In the genomic region with DNA sequence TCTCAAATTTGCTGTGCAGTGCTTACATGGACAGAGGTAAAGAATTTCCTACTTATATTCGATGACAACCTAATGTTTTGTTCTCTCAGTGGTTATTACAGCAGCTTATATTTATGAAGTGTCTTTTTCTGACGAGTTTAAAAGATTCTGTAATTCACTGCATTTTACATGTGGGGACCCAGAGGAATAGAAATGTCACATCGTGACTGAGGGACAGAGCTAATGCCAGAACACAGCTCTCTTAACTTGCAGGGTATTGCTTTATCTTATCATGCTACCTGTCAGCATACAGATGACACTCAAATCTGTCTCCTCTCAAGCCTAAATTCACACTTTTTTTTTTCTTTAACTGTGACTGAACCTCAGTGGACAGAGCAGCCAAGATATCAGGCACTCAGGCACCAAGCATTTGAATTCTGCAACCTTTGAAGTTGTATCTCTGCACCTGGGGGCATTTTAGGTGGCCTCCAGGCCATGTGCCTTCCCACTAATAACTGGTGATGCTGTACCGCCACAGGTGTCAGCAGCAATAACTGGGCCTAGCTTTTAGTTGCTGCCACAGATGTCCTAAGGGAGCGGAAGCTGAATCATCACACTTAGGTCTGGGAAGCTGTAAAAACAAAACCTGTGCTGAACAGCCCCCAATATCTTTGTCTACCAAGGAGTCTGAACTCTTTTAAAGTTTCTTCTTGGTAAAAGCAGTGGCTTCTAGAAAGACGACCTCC, we compare ENCODE assay signal across 15 cellular contexts.
DNase-seq lines count a peak whose midpoint lies in the region; ATAC-seq and TF ChIP-seq lines count a peak whose summit lies in the region.
"Had no signal": no experiment of that assay in that cellular context is flagged by ENCODE, and none has a peak within 500 bp of the region (broad histone marks: within the 10 kb centered on the region; RNA-seq: fewer than 3 reads in every experiment).

No MANE protein-coding gene starts in this region.

- H3K4me3 ChIP-seq in neural cell (ENCODE audit: low read length) (peak overlapping the region; percentile 23), stomach (no peak overlapping the region)
- H3K4me3 ChIP-seq: GM23338 had no signal

- no peaks in the 10 kb centered on the region for H3F3A ChIP-seq in neural cell (ENCODE audit: insufficient read depth, low read length, poor library complexity, severe bottlenecking)

- no peak overlapping the region for H2AFZ ChIP-seq in neural cell (ENCODE audit: low read depth, low read length)
- H2AFZ ChIP-seq: GM23338 had no signal

- peak overlapping the region; percentile 8 for H3K27ac Mint-ChIP-seq in endothelial cell (ENCODE audit: unreplicated experiment)
- H3K27ac Mint-ChIP-seq: GM23338 had no signal

- peak; percentile 93 for TF ChIP-seq EP300 in neural cell (conservative IDR thresholded peaks at IDR 0.05; ENCODE audit: poor library complexity, severe bottlenecking)
- no peak for TF ChIP-seq EP300 in stomach (IDR thresholded peaks at IDR 0.05)

- H3K36me3 Mint-ChIP-seq in endothelial cell (ENCODE audit: low read depth, unreplicated experiment): no peaks in the 10 kb centered on the region

- no peak for TF ChIP-seq POLR2A in stomach (IDR thresholded peaks at IDR 0.05)

- peaks cover 2% of the 10 kb centered on the region for H3K27me3 Mint-ChIP-seq in endothelial cell (ENCODE audit: unreplicated experiment)

- H3K4me1 Mint-ChIP-seq in endothelial cell (ENCODE audit: unreplicated experiment): peaks cover 19% of the 10 kb centered on the region

- H3K9ac ChIP-seq in neural cell (ENCODE audit: low read length): no peak overlapping the region

- peak; percentile 34 for TF ChIP-seq RAD21 in neural cell (conservative IDR thresholded peaks at IDR 0.05)

- no peaks in the 10 kb centered on the region for H3K27me3 ChIP-seq in neural cell (ENCODE audit: insufficient read depth, low read depth, low read length)
- H3K27me3 ChIP-seq in stomach: no peaks in the 10 kb centered on the region

- H3K9me3 ChIP-seq in neural cell (ENCODE audit: low read length) (no peaks in the 10 kb centered on the region), stomach (no peaks in the 10 kb centered on the region)

- DNase-seq in ELF-1 (ENCODE audit: low read depth, low spot score) (peak; percentile 31), M059J (ENCODE audit: low read depth) (peak; percentile 18), endothelial cell (ENCODE audit: low spot score) (no peak), G401 (ENCODE audit: low spot score) (no peak), stomach (no peak)
- DNase-seq: AML-193, GF-D8, KG1, NCI-H1105 treated with DMSO at 0.1 percent for 48 hours, NCI-H187, OCI-M1 had no signal

- no peak overlapping the region for H3K4me3 Mint-ChIP-seq in endothelial cell (ENCODE audit: unreplicated experiment)
- H3K4me3 Mint-ChIP-seq: GM23338 had no signal

- intact Hi-C loops in stomach (cut with DNase I; ENCODE audit: low total_unique reads): no loop called here

- no peak overlapping the region for H3K4me2 ChIP-seq in neural cell (ENCODE audit: low read length)
- H3K4me2 ChIP-seq: GM23338 had no signal

- H3K27ac ChIP-seq in neural cell (ENCODE audit: low read length): peak overlapping the region; percentile 48
- no peak overlapping the region for H3K27ac ChIP-seq in stomach
- H3K27ac ChIP-seq: HL-60 had no signal

- no peaks in the 10 kb centered on the region for H3K9me3 Mint-ChIP-seq in endothelial cell (ENCODE audit: unreplicated experiment)
- H3K9me3 Mint-ChIP-seq: GM23338 had no signal

- no peaks in the 10 kb centered on the region for H3K4me1 ChIP-seq in stomach

- TF ChIP-seq CTCF in endothelial cell (IDR thresholded peaks at IDR 0.05; ENCODE audit: unreplicated experiment) (no peak), neural cell (IDR thresholded peaks at IDR 0.05; ENCODE audit: poor library complexity, severe bottlenecking) (no peak), stomach (IDR thresholded peaks at IDR 0.05) (no peak)

- in situ Hi-C loops in G401 (cut with HindIII; ENCODE audit: low sequenced_read_pairs): no loop called here

- H3K79me2 ChIP-seq in neural cell (replicated peaks; ENCODE audit: insufficient read depth, low read length): no peaks in the 10 kb centered on the region

- H4K20me1 ChIP-seq in neural cell (ENCODE audit: insufficient read depth): no peaks in the 10 kb centered on the region

- WGBS in stomach, 5 donors: 85 to 91% (median 89%) methylated on average over 6 of the region's 6 CpGs

- no peak for ATAC-seq in HG02840 (IDR thresholded peaks at IDR 0.05; ENCODE audit: low FRiP score, unreplicated experiment)
- ATAC-seq: GM23338 had no signal

- H3K36me3 ChIP-seq in neural cell (ENCODE audit: insufficient read depth, low read length) (no peaks in the 10 kb centered on the region), stomach (no peaks in the 10 kb centered on the region)

- H3K9me2 ChIP-seq in neural cell (ENCODE audit: insufficient read depth, low read length): no peaks in the 10 kb centered on the region

TF ChIP-seq in neural cell, 6 proteins besides CTCF, POLR2A, EP300 and RAD21:
- TF ChIP-seq POLR2AphosphoS5 (IDR thresholded peaks at IDR 0.05) (peak; percentile 89), TAF1 (IDR thresholded peaks at IDR 0.05; ENCODE audit: low read depth) (no peak), MXI1 (conservative IDR thresholded peaks at IDR 0.05; ENCODE audit: poor library complexity, severe bottlenecking) (peak; percentile 15)

Comparison
In these comparisons a context has a peak if more than half of its experiments do, and no peak if none do; other contexts are left out.
1. DNase-seq: peak in ELF-1 (single experiment) and M059J (single experiment); none in endothelial cell (single experiment), G401 (single experiment) and stomach (single experiment).